In genomic region chr4:83852085-83852451, GRCh38 we compare ENCODE assay signal across 10 cellular contexts.
DNase-seq lines count a peak whose midpoint lies in the region; ATAC-seq, FAIRE-seq and TF ChIP-seq lines count a peak whose summit lies in the region.
"Had no signal": no experiment of that assay in that cellular context is flagged by ENCODE, and none has a peak within 500 bp of the region (broad histone marks: within the 10 kb centered on the region; RNA-seq: fewer than 3 reads in every experiment).

No MANE protein-coding gene starts in this region.

- H3K9me3 Mint-ChIP-seq in nephron, result no peaks in the 10 kb centered on the region

- H3K14ac ChIP-seq in H1 (ENCODE audit: insufficient read length), result no peak overlapping the region

- peak overlapping the region; percentile 63 to 83 (median 76) for H3K27ac Mint-ChIP-seq in nephron

- peak overlapping the region; percentile 74; the same call in 1 of the 2 replicates for H3K18ac ChIP-seq in H1 (ENCODE audit: extremely low read depth, low read length)

- H4K8ac ChIP-seq in H1 (ENCODE audit: extremely low read depth, insufficient read depth, low read length), result no peak overlapping the region

- peak overlapping the region; percentile 89; the same call in 1 of the 2 replicates for H2BK20ac ChIP-seq in H1 (ENCODE audit: low read length)

- no peak for TF ChIP-seq POLR2A in H1 (IDR thresholded peaks at IDR 0.05; ENCODE audit: control extremely low read depth in 1 of 2, low read depth in 2 of 2, low read length in 2 of 2)
- no peak for TF ChIP-seq POLR2A in erythroblast (IDR thresholded peaks at IDR 0.05; ENCODE audit: low read length)

- TF ChIP-seq CTCF in H1 (IDR thresholded peaks at IDR 0.05; ENCODE audit: control extremely low read depth in 1 of 3, insufficient read depth in 1 of 3, low read depth in 1 of 3, low read length in 3 of 3), result no peak
- no peak for TF ChIP-seq CTCF in nephron (IDR thresholded peaks at IDR 0.05; ENCODE audit: unreplicated experiment in 3 of 3)

- H2AK5ac ChIP-seq in H1 (ENCODE audit: low read depth, low read length), result no peak overlapping the region

- H3K9me3 ChIP-seq in NT2/D1 (ENCODE audit: insufficient read depth, low read length) (no peaks in the 10 kb centered on the region), H1 (ENCODE audit: insufficient read depth in 2 of 2, low read depth in 1 of 2, low read length in 1 of 2) (no peaks in the 10 kb centered on the region)
- H3K9me3 ChIP-seq: ascending aorta had no signal

- H3K4ac ChIP-seq in H1 (replicated peaks; ENCODE audit: insufficient read length, low read depth, low read length), result peak overlapping the region; percentile 87

- H3K4me1 ChIP-seq in NT2/D1 (ENCODE audit: insufficient read depth, insufficient read length) (peaks cover 3% of the 10 kb centered on the region), H1 (replicated peaks in 1 of 4; ENCODE audit: control insufficient read depth in 3 of 4, insufficient read depth in 4 of 4, low read length in 3 of 4) (peaks cover 3 to 32% (median 13%) of the 10 kb centered on the region in 4 experiments; a peak in 4 of 7 replicates)
- H3K4me1 ChIP-seq: ascending aorta had no signal

- H3K36me3 ChIP-seq in NT2/D1 (ENCODE audit: insufficient read depth, insufficient read length, low read length) (no peaks in the 10 kb centered on the region), H1 (ENCODE audit: control insufficient read depth in 2 of 4, insufficient read depth in 4 of 4, low read length in 3 of 4) (no peaks in the 10 kb centered on the region)
- H3K36me3 ChIP-seq: ascending aorta had no signal

- CTCF ChIA-PET in H1 (lab: Charles Lee; ENCODE audit: partially characterized antibody), result interaction anchor here (2.0 kb wide), 1 partner anchor 81 kb away, joined by 5 read pairs; no protein-coding TSS in a partner anchor

- H3K4me2 ChIP-seq in H1 (ENCODE audit: insufficient read depth in 1 of 2, low read depth in 2 of 2, low read length in 2 of 2), result peak overlapping the region; percentile 44 to 74; a peak in 3 of 4 replicates

- H3K4me1 Mint-ChIP-seq in nephron, result peaks cover 15% of the 10 kb centered on the region

- H2BK15ac ChIP-seq in H1 (ENCODE audit: low read length), result no peak overlapping the region

- H4K91ac ChIP-seq in H1 (replicated peaks; ENCODE audit: insufficient read length, low read length), result peak overlapping the region; percentile 29

- no peak overlapping the region for H3K27ac ChIP-seq in H1 (ENCODE audit: low read depth, low read length)
- H3K27ac ChIP-seq: ascending aorta had no signal

- H3K23me2 ChIP-seq in H1 (ENCODE audit: low read depth, low read length), result no peaks in the 10 kb centered on the region

- H4K5ac ChIP-seq in H1 (ENCODE audit: insufficient read length, low read depth, low read length), result peak overlapping the region; percentile 89

- H3K27me3 ChIP-seq in NT2/D1 (ENCODE audit: insufficient read depth, insufficient read length), result no peaks in the 10 kb centered on the region
- H3K27me3 ChIP-seq in H1 (replicated peaks in 1 of 4; ENCODE audit: control insufficient read depth in 3 of 4, extremely low read depth in 1 of 4, insufficient read depth in 3 of 4, low read length in 3 of 4), result no peaks in the 10 kb centered on the region
- H3K27me3 ChIP-seq: ascending aorta had no signal

- no peaks in the 10 kb centered on the region for H4K20me1 ChIP-seq in H1 (replicated peaks in 1 of 2; ENCODE audit: control insufficient read depth in 1 of 2, insufficient read depth in 2 of 2, low read length in 2 of 2)

- peak overlapping the region; percentile 99; the same call in 1 of the 2 replicates for H2BK5ac ChIP-seq in H1 (ENCODE audit: low read depth, low read length)

- no peak for TF ChIP-seq RAD21 in H1 (IDR thresholded peaks at IDR 0.05 in 1 of 2, conservative IDR thresholded peaks at IDR 0.05 in 1 of 2; ENCODE audit: low read depth in 2 of 2, low read length in 2 of 2)

- peak overlapping the region; percentile 2 for H3K9ac ChIP-seq in NT2/D1 (ENCODE audit: insufficient read length, low read depth)
- no peak overlapping the region for H3K9ac ChIP-seq in H1 (replicated peaks in 1 of 4; ENCODE audit: extremely low read depth in 1 of 4, low read depth in 3 of 4, low read length in 3 of 4)

- no peak for TF ChIP-seq EP300 in H1 (IDR thresholded peaks at IDR 0.05; ENCODE audit: borderline replicate concordance in 1 of 2, low read depth in 2 of 2, low read length in 2 of 2)

- POLR2A ChIA-PET in H1 (lab: Charles Lee; ENCODE audit: partially characterized antibody), result no interaction called here

- H2AFZ ChIP-seq in H1 (ENCODE audit: low read length), result no peak overlapping the region

- H2BK120ac ChIP-seq in H1 (replicated peaks; ENCODE audit: low read depth, low read length), result peak overlapping the region; percentile 73

- H3K23ac ChIP-seq in H1 (ENCODE audit: insufficient read length), result no peak overlapping the region

- no peaks in the 10 kb centered on the region for H3K79me2 ChIP-seq in H1 (ENCODE audit: control insufficient read depth in 1 of 2, insufficient read depth in 2 of 2, low read length in 2 of 2)

- FAIRE-seq in H1 (lab: Jason Lieb, UNC), result no peak

- no peak for ATAC-seq in HG03439 (IDR thresholded peaks at IDR 0.05; ENCODE audit: unreplicated experiment)
- no peak for ATAC-seq in HG02588 (IDR thresholded peaks at IDR 0.05; ENCODE audit: unreplicated experiment)

- peaks cover 6% of the 10 kb centered on the region for H3K27me3 Mint-ChIP-seq in nephron (ENCODE audit: low read depth)

- no peaks in the 10 kb centered on the region for H3K79me1 ChIP-seq in H1 (ENCODE audit: low read depth, low read length)

- no peak overlapping the region for H3K4me3 Mint-ChIP-seq in nephron

- DNase-seq in EH (ENCODE audit: low read depth) (peak; percentile 88), NT2/D1 (ENCODE audit: low read depth, low spot score) (no peak), H1 (ENCODE audit: low read depth in 1 of 2, low spot score in 2 of 2) (no peak), erythroblast (lab: John Stamatoyannopoulos, UW) (no peak)
- DNase-seq in stimulated activated CD8-positive, alpha-beta memory T cell treated with anti-CD3 and anti-CD28 coated beads, Interleukin-4, amount 100 ng/mL, for 48 hours, result no peak
- DNase-seq: activated CD4-positive, alpha-beta T cell treated with anti-CD3 and anti-CD28 coated beads for 1 hour had no signal

- 40% methylated on average over 1 of the region's 1 CpG; no CpG with 5 or more reads in 1 of the 2 experiments for WGBS in H1 (ENCODE audit: extremely low coverage in 1 of 2, insufficient coverage in 1 of 2, insufficient read length in 1 of 2, insufficient replicate concordance in 2 of 2, low coverage in 1 of 2, low lambda C conversion rate in 2 of 2, missing lambda C conversion rate in 1 of 2), 2 experiments

- H3K36me3 Mint-ChIP-seq in nephron (ENCODE audit: low read depth), result no peaks in the 10 kb centered on the region

- no peak overlapping the region for H3K4me3 ChIP-seq in NT2/D1 (ENCODE audit: insufficient read length, low read depth)
- H3K4me3 ChIP-seq in H1 (ENCODE audit: extremely low read depth in 1 of 4, insufficient read depth in 2 of 4, low read depth in 3 of 4, low read length in 4 of 4), result peak overlapping the region in 1 of 4 experiments; percentile 19; a peak in 1 of 8 replicates
- H3K4me3 ChIP-seq: ascending aorta had no signal

- H2BK12ac ChIP-seq in H1 (ENCODE audit: low read depth, low read length), result 0 out of 2 replicates have a peak overlapping the region, but pooled peaks have one; percentile 42

- no peak overlapping the region for H3K56ac ChIP-seq in H1 (replicated peaks; ENCODE audit: insufficient read length, low read depth, low read length)

TF ChIP-seq in H1, 55 proteins besides CTCF, POLR2A, EP300 and RAD21:
- no peak for TF ChIP-seq PHF8 (conservative IDR thresholded peaks at IDR 0.05; ENCODE audit: low read depth, low read length)
- TF ChIP-seq SAP30 (IDR thresholded peaks at IDR 0.05; ENCODE audit: insufficient read depth, insufficient replicate concordance, low read length), result no peak
- no peak for TF ChIP-seq USF2 (IDR thresholded peaks at IDR 0.05; ENCODE audit: low read length)
- no peak for TF ChIP-seq CTBP2 (IDR thresholded peaks at IDR 0.05; ENCODE audit: borderline replicate concordance, insufficient read depth, insufficient read length, low read length)
- TF ChIP-seq RXRA (IDR thresholded peaks at IDR 0.05; ENCODE audit: insufficient read depth, low read depth, low read length), result no peak
- no peak for TF ChIP-seq ATF3 (IDR thresholded peaks at IDR 0.05; ENCODE audit: insufficient read depth, low read depth, low read length)
- no peak for TF ChIP-seq KDM5A (IDR thresholded peaks at IDR 0.05; ENCODE audit: low read length)
TF ChIP-seq in H1: peak in this region for 0.
